Comparison of ENCODE assay signal across 16 cellular contexts in the genomic region with DNA sequence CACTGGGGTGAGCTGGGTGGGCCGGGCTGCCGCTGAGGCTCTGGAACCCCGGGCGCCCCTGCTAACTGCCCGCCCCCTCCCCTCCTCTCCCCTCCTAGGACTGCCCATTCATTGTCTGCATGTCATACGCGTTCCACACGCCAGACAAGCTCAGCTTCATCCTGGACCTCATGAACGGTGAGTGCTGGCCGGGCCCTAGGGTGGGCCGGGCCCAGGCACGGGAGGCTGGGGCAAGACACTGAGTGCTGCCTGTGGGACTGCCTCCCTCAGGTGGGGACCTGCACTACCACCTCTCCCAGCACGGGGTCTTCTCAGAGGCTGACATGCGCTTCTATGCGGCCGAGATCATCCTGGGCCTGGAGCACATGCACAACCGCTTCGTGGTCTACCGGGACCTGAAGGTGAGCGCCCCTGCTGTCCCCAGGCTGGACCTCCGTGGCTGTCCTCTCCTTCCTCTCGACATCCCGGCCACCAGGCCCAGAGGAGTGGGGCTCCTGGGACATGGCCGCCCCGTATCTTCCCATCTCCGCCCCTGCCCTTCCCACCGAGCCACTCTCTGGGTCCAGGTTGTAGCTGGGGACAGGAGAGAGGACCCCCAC. TPM values are rescaled to one million over a fixed set of nuclear protein-coding genes. Genes with fewer than 3 reads are reported as not detected.
DNase-seq lines count a peak whose midpoint lies in the region; ATAC-seq and TF ChIP-seq lines count a peak whose summit lies in the region.
"Had no signal": no experiment of that assay in that cellular context is flagged by ENCODE, and none has a peak within 500 bp of the region (broad histone marks: within the 10 kb centered on the region; RNA-seq: fewer than 3 reads in every experiment).

No MANE protein-coding gene starts in this region.

- WGBS in heart left ventricle, 4 donors: 90 to 93% (median 92%) methylated on average over 22 to 27 of the region's 27 CpGs
- 89 to 96% (median 91%) methylated on average over 16 to 27 of the region's 27 CpGs for WGBS in stomach, 5 donors

- H3K9me3 ChIP-seq in heart left ventricle (no peaks in the 10 kb centered on the region), RWPE2 (ENCODE audit: severe bottlenecking) (no peaks in the 10 kb centered on the region), stomach (no peaks in the 10 kb centered on the region), Karpas-422 (ENCODE audit: low read length) (no peaks in the 10 kb centered on the region)
- H3K9me3 ChIP-seq: colonic mucosa had no signal

- H3K27ac Mint-ChIP-seq in glutamatergic neuron (ENCODE audit: unreplicated experiment): no peak overlapping the region
- H3K27ac Mint-ChIP-seq: stimulated activated naive CD8-positive, alpha-beta T cell treated with anti-CD3 and anti-CD28 coated beads, Interleukin-15, Interleukin-2, amounts not matched to agents 100 ng/mL and 50 ng/mL, for 24 hours had no signal

- H3K4me2 ChIP-seq in Karpas-422 (ENCODE audit: low read depth, low read length, poor library complexity, severe bottlenecking): no peak overlapping the region

- TF ChIP-seq CTCF in heart left ventricle (IDR thresholded peaks at IDR 0.05) (no peak), RWPE2 (IDR thresholded peaks at IDR 0.05; ENCODE audit: poor library complexity, severe bottlenecking) (no peak), glutamatergic neuron (IDR thresholded peaks at IDR 0.05; ENCODE audit: partially characterized antibody, unreplicated experiment) (no peak), stomach (IDR thresholded peaks at IDR 0.05) (no peak)

- peaks cover 2% of the 10 kb centered on the region for H3K27me3 Mint-ChIP-seq in glutamatergic neuron (ENCODE audit: unreplicated experiment)
- H3K27me3 Mint-ChIP-seq: activated B cell treated with CpG ODN at 0.5 μM for 24 hours; stimulated activated naive CD8-positive, alpha-beta T cell treated with anti-CD3 and anti-CD28 coated beads, Interleukin-15, Interleukin-2, amounts not matched to agents 100 ng/mL and 50 ng/mL, for 24 hours had no signal

- H3K27me3 ChIP-seq in heart left ventricle (no peaks in the 10 kb centered on the region), RWPE2 (ENCODE audit: insufficient read depth, poor library complexity, severe bottlenecking) (no peaks in the 10 kb centered on the region), stomach (no peaks in the 10 kb centered on the region), Karpas-422 (ENCODE audit: low read length) (no peaks in the 10 kb centered on the region)
- H3K27me3 ChIP-seq: colonic mucosa had no signal

- no peaks in the 10 kb centered on the region for H4K20me1 ChIP-seq in Karpas-422 (ENCODE audit: insufficient read depth, low read depth, low read length)

- TF ChIP-seq POLR2A in heart left ventricle (IDR thresholded peaks at IDR 0.05) (no peak), stomach (IDR thresholded peaks at IDR 0.05) (no peak)

- H2AFZ ChIP-seq in Karpas-422 (ENCODE audit: low read length): no peak overlapping the region

- H3K36me3 ChIP-seq in heart left ventricle (peaks cover 6 to 90% (median 76%) of the 10 kb centered on the region in 9 donors), RWPE2 (ENCODE audit: low read depth) (peaks cover 66% of the 10 kb centered on the region), stomach (peaks cover 73 to 86% (median 82%) of the 10 kb centered on the region in 4 donors), Karpas-422 (ENCODE audit: insufficient read depth, low read length) (peaks cover 11% of the 10 kb centered on the region; the same call in 1 of the 2 replicates)

- H3K4me1 ChIP-seq in heart left ventricle (peaks cover 5 to 97% (median 30%) of the 10 kb centered on the region in 12 donors), RWPE2 (ENCODE audit: insufficient read depth, poor library complexity, severe bottlenecking) (peaks cover 11% of the 10 kb centered on the region), stomach (peaks cover 25 to 88% (median 46%) of the 10 kb centered on the region in 4 donors), Karpas-422 (ENCODE audit: low read length) (peaks cover 23% of the 10 kb centered on the region)

- peak in 4 of 5 donors; percentile 13 to 37 (median 16) for DNase-seq in heart left ventricle
- DNase-seq in left cardiac atrium: no peak
- peak; percentile 45 for DNase-seq in RWPE2 (ENCODE audit: low spot score)
- peak; percentile 5 for DNase-seq in glutamatergic neuron
- no peak for DNase-seq in stomach
- no peak for DNase-seq in Karpas-422
- no peak for DNase-seq in hippocampal formation (lab: John Stamatoyannopoulos, UW)
- DNase-seq: activated B cell treated with CpG ODN at 0.5 μM for 24 hours, colonic mucosa, NCI-H1092, NCI-H82, nucleus accumbens had no signal

- H3K36me3 Mint-ChIP-seq in glutamatergic neuron (ENCODE audit: unreplicated experiment): no peaks in the 10 kb centered on the region

- peaks cover 22% of the 10 kb centered on the region for H3K79me2 ChIP-seq in Karpas-422 (ENCODE audit: low read length)

- intact Hi-C loops in heart left ventricle (cut with DNase I) (no loop called here), left cardiac atrium (cut with DNase I) (no loop called here), stomach (cut with DNase I; ENCODE audit: low total_unique reads) (no loop called here)

- no peak overlapping the region for H3K4me3 ChIP-seq in heart left ventricle
- no peak overlapping the region for H3K4me3 ChIP-seq in RWPE2 (ENCODE audit: severe bottlenecking)
- H3K4me3 ChIP-seq in stomach: no peak overlapping the region
- no peak overlapping the region for H3K4me3 ChIP-seq in Karpas-422 (ENCODE audit: low read length)
- H3K4me3 ChIP-seq: colonic mucosa, skin epidermis had no signal

- H3K27ac ChIP-seq in heart left ventricle: peak overlapping the region in 1 of 12 donors; percentile 100
- no peak overlapping the region for H3K27ac ChIP-seq in RWPE2 (ENCODE audit: poor library complexity, severe bottlenecking)
- H3K27ac ChIP-seq in stomach: peak overlapping the region in 3 of 5 donors; percentile 49 to 95 (median 70)
- H3K27ac ChIP-seq in Karpas-422 (ENCODE audit: low read length): no peak overlapping the region
- H3K27ac ChIP-seq: colonic mucosa had no signal

- H3K4me1 Mint-ChIP-seq in glutamatergic neuron (ENCODE audit: low read depth, unreplicated experiment): peaks cover under 1% of the 10 kb centered on the region

- H3K9ac ChIP-seq in Karpas-422 (ENCODE audit: low read length): no peak overlapping the region

- no peak for TF ChIP-seq EP300 in stomach (IDR thresholded peaks at IDR 0.05)

- peaks cover under 1% of the 10 kb centered on the region for H3K9me3 Mint-ChIP-seq in glutamatergic neuron (ENCODE audit: unreplicated experiment)
- H3K9me3 Mint-ChIP-seq: activated B cell treated with CpG ODN at 0.5 μM for 24 hours; stimulated activated naive CD8-positive, alpha-beta T cell treated with anti-CD3 and anti-CD28 coated beads, Interleukin-15, Interleukin-2, amounts not matched to agents 100 ng/mL and 50 ng/mL, for 24 hours had no signal

- ATAC-seq in heart left ventricle: no peak
- no peak for ATAC-seq in left cardiac atrium
- ATAC-seq in RWPE2 (ENCODE audit: low read depth): no peak
- ATAC-seq in GM21526 (IDR thresholded peaks at IDR 0.05; ENCODE audit: low FRiP score, unreplicated experiment): no peak
- ATAC-seq: HCT116 had no signal

- no peaks in the 10 kb centered on the region for H3K9me2 ChIP-seq in Karpas-422 (replicated peaks; ENCODE audit: insufficient read depth, low read length)

- no peak overlapping the region for H3K4me3 Mint-ChIP-seq in glutamatergic neuron (ENCODE audit: unreplicated experiment)
- H3K4me3 Mint-ChIP-seq: activated B cell treated with CpG ODN at 0.5 μM for 24 hours; stimulated activated naive CD8-positive, alpha-beta T cell treated with anti-CD3 and anti-CD28 coated beads, Interleukin-15, Interleukin-2, amounts not matched to agents 100 ng/mL and 50 ng/mL, for 24 hours had no signal

RNA-seq across cellular contexts. Expression of gene ANKRD13D, which starts 7.5 kb away (rescaled TPM):
- 10 to 100 TPM in 6 of 9 donors, 1 to 10 TPM in 3; 7.6 to 43.6 (median 12.8) TPM for total RNA-seq in heart left ventricle
- 10 to 100 TPM; 12.3 to 17.6 TPM for polyA plus RNA-seq in heart left ventricle
- total RNA-seq in left cardiac atrium: 10 to 100 TPM; 22.1 to 22.6 TPM
- total RNA-seq in glutamatergic neuron (ENCODE audit: unreplicated experiment): 109 TPM
- 10 to 100 TPM; 24.6 to 96.4 (median 42.6) TPM for total RNA-seq in stomach
- polyA plus RNA-seq in stomach: 10 to 100 TPM; 18.5 to 61.3 (median 30.9) TPM
- total RNA-seq in Karpas-422 (2014; rRNA removed; shearing (Covaris generic); ENCODE audit: low replicate concordance): 31.3 and 91.8 TPM in 2 replicates

RNA-seq across cellular contexts. Expression of gene GRK2, which starts 15.4 kb away (rescaled TPM):
- total RNA-seq in heart left ventricle (100 to 1,000 TPM in 1 of 9 donors, 10 to 100 TPM in 8; 40.1 to 107 (median 49.6) TPM), left cardiac atrium (10 to 100 TPM; 51.6 to 52.6 TPM), glutamatergic neuron (ENCODE audit: unreplicated experiment) (52.2 TPM), stomach (100 to 1,000 TPM in 4 of 5 donors, 10 to 100 TPM in 1; 53.8 to 266 (median 131) TPM)
- polyA plus RNA-seq in heart left ventricle (10 to 100 TPM; 55.6 to 63.8 TPM), stomach (10 to 100 TPM; 44.0 to 59.4 (median 46.5) TPM)
- 94.7 and 190 TPM in 2 replicates for total RNA-seq in Karpas-422 (2014; rRNA removed; shearing (Covaris generic); ENCODE audit: low replicate concordance)

RNA-seq across cellular contexts. Expression of gene SSH3, which starts 21.7 kb away (rescaled TPM):
- total RNA-seq in heart left ventricle (10 to 100 TPM; 10.8 to 23.9 (median 16.8) TPM), left cardiac atrium (10 to 100 TPM; 18.1 to 22.2 TPM), glutamatergic neuron (ENCODE audit: unreplicated experiment) (8.3 TPM), stomach (100 to 1,000 TPM in 3 of 5 donors, 10 to 100 TPM in 2; 23.5 to 217 (median 103) TPM)
- polyA plus RNA-seq in heart left ventricle (1 to 10 TPM; 8.1 to 9.4 TPM), stomach (10 to 100 TPM; 18.8 to 34.3 (median 22.6) TPM)
- total RNA-seq in Karpas-422 (2014; rRNA removed; shearing (Covaris generic); ENCODE audit: low replicate concordance): 0.61 and 0.82 TPM in 2 replicates

Comparison
In these comparisons a context has a peak if more than half of its experiments do, and no peak if none do; other contexts are left out.
1. DNase-seq: peak in heart left ventricle (4 of 5), RWPE2 (single experiment) and glutamatergic neuron (single experiment); none in left cardiac atrium (single experiment), stomach (single experiment), Karpas-422 (single experiment) and hippocampal formation (0 of 2).
2. H3K27ac ChIP-seq: peak in stomach (3 of 5); none in RWPE2 (single experiment) and Karpas-422 (single experiment).